8 cellular contexts compared by ENCODE assay signal in the genomic region with DNA sequence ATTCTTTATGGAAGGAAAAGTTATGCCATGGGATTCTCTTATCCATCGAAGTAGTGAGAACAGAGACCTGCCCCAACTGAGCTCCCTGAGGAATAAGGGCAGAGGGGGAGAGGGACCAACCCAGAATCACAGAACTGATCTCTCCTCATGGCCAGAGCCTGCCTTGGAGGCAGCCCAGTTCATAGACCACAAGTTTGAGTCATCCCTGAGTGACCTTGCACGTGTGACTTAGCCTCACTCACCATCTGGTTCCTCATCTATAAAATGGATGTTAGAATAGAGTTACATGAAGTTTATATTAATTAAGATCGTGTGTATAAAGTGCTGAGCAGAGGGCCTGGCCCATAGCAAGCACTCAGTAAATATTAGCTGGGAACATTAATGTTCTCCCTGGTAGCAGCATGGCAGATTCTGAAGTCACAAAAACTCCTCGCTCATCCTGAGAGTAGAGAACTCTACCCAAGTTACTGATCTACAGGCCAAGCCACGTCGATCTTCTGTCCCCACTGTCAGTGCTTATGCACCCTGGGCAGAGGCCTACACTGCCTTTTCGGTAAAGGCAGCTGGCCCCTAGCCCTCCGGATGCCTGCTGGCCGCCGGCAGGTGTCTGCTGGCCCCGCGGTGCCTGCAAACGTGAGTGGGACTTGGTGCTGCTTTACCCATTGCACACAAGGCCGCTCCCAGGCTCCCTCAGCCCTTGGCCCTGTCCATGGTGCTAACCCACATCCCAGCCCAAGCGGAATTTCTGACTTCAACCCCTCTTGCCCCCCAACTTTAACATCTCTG.
DNase-seq lines count a peak whose midpoint lies in the region; ATAC-seq lines count a peak whose summit lies in the region.

No MANE protein-coding gene starts in this region.

- in situ Hi-C loops in T47D (cut with HindIII; ENCODE audit: low pct_unique_long_range_greater_than_20kb, low sequenced_read_pairs) = no loop called here

- no peak for ATAC-seq in GM21717 (IDR thresholded peaks at IDR 0.05; ENCODE audit: unreplicated experiment)

- DNase-seq in DMS 273 (lab: John Stamatoyannopoulos, UW; ENCODE audit: unreplicated experiment) = peak; percentile 55
- DNase-seq in DMS 273 treated with DMSO at 0.1 percent for 48 hours (lab: John Stamatoyannopoulos, UW) = no peak
- DNase-seq in NCI-H69 (lab: John Stamatoyannopoulos, UW) = peak; percentile 21
- DNase-seq in T47D (ENCODE audit: low read depth in 1 of 2, low spot score in 1 of 2) = peak; percentile 70 to 74
- peak; percentile 52 for DNase-seq in myocyte (ENCODE audit: low read depth)
- no peak for DNase-seq in NCI-H2196 treated with DMSO at 0.1 percent for 48 hours (lab: John Stamatoyannopoulos, UW; ENCODE audit: unreplicated experiment)
- DNase-seq in NCI-H1417 treated with DMSO at 0.1 percent for 48 hours (lab: John Stamatoyannopoulos, UW) = no peak

Comparison
In these comparisons a context has a peak if more than half of its experiments do, and no peak if none do; other contexts are left out.
1. DNase-seq: peak in DMS 273 (single experiment), NCI-H69 (single experiment), T47D (2 of 2) and myocyte (single experiment); none in DMS 273 treated with DMSO at 0.1 percent for 48 hours (single experiment), NCI-H2196 treated with DMSO at 0.1 percent for 48 hours (single experiment) and NCI-H1417 treated with DMSO at 0.1 percent for 48 hours (single experiment).